ENCODE assay signal across 8 cellular contexts in genomic region chr5:139310715-139311186, GRCh38. TPM values are rescaled to one million over a fixed set of nuclear protein-coding genes. Genes with fewer than 3 reads are reported as not detected.
A peak's percentile ranks its signal among the peaks of the same experiment; 100 is the strongest.
DNase-seq lines count a peak whose midpoint lies in the region; ATAC-seq and TF ChIP-seq lines count a peak whose summit lies in the region.
"Not testable (repeated sequence)": the region's sequence is repeated elsewhere in the genome, so short reads cannot be mapped to it uniquely, and the experiment has no call there.

No MANE protein-coding gene starts in this region.

- in situ Hi-C loops in mammary epithelial cell (cut with MboI; ENCODE audit: low sequenced_read_pairs in 2 of 2) = not testable (repeated sequence)

- peaks cover 37% of the 10 kb centered on the region for H4K20me1 ChIP-seq in mammary epithelial cell (ENCODE audit: insufficient read depth, low read length)

- H3K27ac ChIP-seq in mammary epithelial cell (ENCODE audit: insufficient read depth, low read depth, low read length) = peak overlapping the region; percentile 58

- 68% methylated on average over 7 of the region's 9 CpGs for WGBS in mammary epithelial cell (ENCODE audit: low coverage, missing lambda C conversion rate)

- H3K79me2 ChIP-seq in mammary epithelial cell (ENCODE audit: insufficient read depth, low read length) = peaks cover 100% of the 10 kb centered on the region

- not testable (repeated sequence) for TF ChIP-seq CTCF in Calu3 (IDR thresholded peaks at IDR 0.05; ENCODE audit: unreplicated experiment); mammary epithelial cell (conservative IDR thresholded peaks at IDR 0.05 in 1 of 2, IDR thresholded peaks at IDR 0.05 in 1 of 2; ENCODE audit: extremely low read depth in 1 of 2, insufficient read depth in 1 of 2, low read depth in 1 of 2, low read length in 2 of 2)

- CTCF ChIA-PET in Calu3 (lab: Charles Lee) = interaction anchor here (0.6 to 1.7 kb wide), 6 partner anchors 9 to 83 kb away, joined by 3 to 6 read pairs (median 4); partner anchors contain the start of gene PAIP2
- CTCF ChIA-PET in mammary epithelial cell (lab: Charles Lee; ENCODE audit: low non-redundant PET) = not testable (repeated sequence)

- BruUV-seq in Calu3 (replicated peaks; lab: Mats Ljungman, UMichigan); mammary epithelial cell (replicated peaks; lab: Mats Ljungman, UMichigan): not testable (repeated sequence)

- not testable (repeated sequence) for H3K9me3 ChIP-seq in T-helper 17 cell (ENCODE audit: control insufficient read depth, low read length, poor library complexity, severe bottlenecking); mammary epithelial cell (replicated peaks; ENCODE audit: insufficient read depth, low read length)

- peaks cover 14% of the 10 kb centered on the region for H3K4me1 ChIP-seq in mammary epithelial cell (ENCODE audit: insufficient read depth, low read length)

- H3K27me3 ChIP-seq in mammary epithelial cell (ENCODE audit: insufficient read depth, low read length) = not testable (repeated sequence)

- intact Hi-C loops in Calu3 (cut with micrococcal nuclease; ENCODE audit: unreplicated experiment) = loop anchor here (1.0 to 2.0 kb wide), 2 partner anchors 8 to 16 kb away; no protein-coding TSS in a partner anchor
- intact Hi-C loops in activated T-helper 1 cell treated with anti-CD3 and anti-CD28 coated beads, Interleukin-12 subunit alpha, Interleukin-12 subunit beta, Interleukin-2, Interleukin-4 antibody, amounts not matched to agents 30 ng/mL and 10 ng/mL and 1 ng/mL, durations not matched to agents 14 hours and 24 hours and 36 hours (cut with micrococcal nuclease); mammary epithelial cell (cut with micrococcal nuclease): not testable (repeated sequence)

- not testable (repeated sequence) for H3K36me3 ChIP-seq in mammary epithelial cell (ENCODE audit: insufficient read depth, low read length)

- H3K9me3 Mint-ChIP-seq in Calu3 (ENCODE audit: low read depth, unreplicated experiment); activated T-helper 1 cell treated with anti-CD3 and anti-CD28 coated beads, Interleukin-12 subunit alpha, Interleukin-12 subunit beta, Interleukin-2, Interleukin-4 antibody, amounts not matched to agents 30 ng/mL and 10 ng/mL and 1 ng/mL, durations not matched to agents 14 hours and 24 hours and 36 hours; natural killer cell treated with Interleukin-12 subunit alpha and Interleukin-12 subunit beta and Interleukin-15 and Interleukin-18, amount 100 ng/mL, for 72 hours; stimulated activated memory B cell treated with anti-CD40 and anti-IgM and Interleukin-4, amounts not matched to agents 10 μg/mL and 1 μg/mL and 100 μg/mL, for 72 hours: not testable (repeated sequence)

- dilution Hi-C loops in mammary epithelial cell (cut with HindIII; ENCODE audit: low sequenced_read_pairs) = not testable (repeated sequence)

- peaks cover 58% of the 10 kb centered on the region for H3K4me1 Mint-ChIP-seq in Calu3 (ENCODE audit: low read depth, unreplicated experiment)
- H3K4me1 Mint-ChIP-seq in T-helper 17 cell = peaks cover 53% of the 10 kb centered on the region
- H3K4me1 Mint-ChIP-seq in activated T-helper 1 cell treated with anti-CD3 and anti-CD28 coated beads, Interleukin-12 subunit alpha, Interleukin-12 subunit beta, Interleukin-2, Interleukin-4 antibody, amounts not matched to agents 30 ng/mL and 10 ng/mL and 1 ng/mL, durations not matched to agents 14 hours and 24 hours and 36 hours (ENCODE audit: low read depth) = peaks cover 64% of the 10 kb centered on the region
- H3K4me1 Mint-ChIP-seq in natural killer cell treated with Interleukin-12 subunit alpha and Interleukin-12 subunit beta and Interleukin-15 and Interleukin-18, amount 100 ng/mL, for 72 hours (ENCODE audit: low read depth in 2 of 2) = peaks cover 48 to 57% of the 10 kb centered on the region in 2 donors
- H3K4me1 Mint-ChIP-seq in stimulated activated memory B cell treated with anti-CD40 and anti-IgM and Interleukin-4, amounts not matched to agents 10 μg/mL and 1 μg/mL and 100 μg/mL, for 72 hours = peaks cover 61% of the 10 kb centered on the region

- not testable (repeated sequence) for H3K4me2 ChIP-seq in mammary epithelial cell (ENCODE audit: insufficient read depth, low read depth, low read length)

- H3K27ac Mint-ChIP-seq in Calu3 (ENCODE audit: unreplicated experiment) = peak overlapping the region; percentile 63
- peak overlapping the region; percentile 56 for H3K27ac Mint-ChIP-seq in T-helper 17 cell
- peak overlapping the region; percentile 6 for H3K27ac Mint-ChIP-seq in activated T-helper 1 cell treated with anti-CD3 and anti-CD28 coated beads, Interleukin-12 subunit alpha, Interleukin-12 subunit beta, Interleukin-2, Interleukin-4 antibody, amounts not matched to agents 30 ng/mL and 10 ng/mL and 1 ng/mL, durations not matched to agents 14 hours and 24 hours and 36 hours
- H3K27ac Mint-ChIP-seq in natural killer cell treated with Interleukin-12 subunit alpha and Interleukin-12 subunit beta and Interleukin-15 and Interleukin-18, amount 100 ng/mL, for 72 hours = peak overlapping the region; percentile 9 to 79
- H3K27ac Mint-ChIP-seq in stimulated activated memory B cell treated with anti-CD40 and anti-IgM and Interleukin-4, amounts not matched to agents 10 μg/mL and 1 μg/mL and 100 μg/mL, for 72 hours = peak overlapping the region; percentile 40

- not testable (repeated sequence) for H3K4me3 ChIP-seq in mammary epithelial cell (replicated peaks in 1 of 3; ENCODE audit: insufficient read depth in 1 of 3, low read depth in 2 of 3, low read length in 3 of 3)

- H3K4me3 Mint-ChIP-seq in Calu3 (ENCODE audit: low read depth, unreplicated experiment) = peak overlapping the region; percentile 50
- H3K4me3 Mint-ChIP-seq in T-helper 17 cell = peak overlapping the region; percentile 74
- not testable (repeated sequence) for H3K4me3 Mint-ChIP-seq in activated T-helper 1 cell treated with anti-CD3 and anti-CD28 coated beads, Interleukin-12 subunit alpha, Interleukin-12 subunit beta, Interleukin-2, Interleukin-4 antibody, amounts not matched to agents 30 ng/mL and 10 ng/mL and 1 ng/mL, durations not matched to agents 14 hours and 24 hours and 36 hours
- peak overlapping the region; percentile 77 for H3K4me3 Mint-ChIP-seq in natural killer cell treated with Interleukin-12 subunit alpha and Interleukin-12 subunit beta and Interleukin-15 and Interleukin-18, amount 100 ng/mL, for 72 hours
- H3K4me3 Mint-ChIP-seq in stimulated activated memory B cell treated with anti-CD40 and anti-IgM and Interleukin-4, amounts not matched to agents 10 μg/mL and 1 μg/mL and 100 μg/mL, for 72 hours = peak overlapping the region; percentile 55

- H3K36me3 Mint-ChIP-seq in Calu3 (ENCODE audit: insufficient read depth, unreplicated experiment) = peaks cover 26% of the 10 kb centered on the region
- H3K36me3 Mint-ChIP-seq in T-helper 17 cell (ENCODE audit: low read depth); natural killer cell treated with Interleukin-12 subunit alpha and Interleukin-12 subunit beta and Interleukin-15 and Interleukin-18, amount 100 ng/mL, for 72 hours: not testable (repeated sequence)
- peaks cover 20% of the 10 kb centered on the region for H3K36me3 Mint-ChIP-seq in activated T-helper 1 cell treated with anti-CD3 and anti-CD28 coated beads, Interleukin-12 subunit alpha, Interleukin-12 subunit beta, Interleukin-2, Interleukin-4 antibody, amounts not matched to agents 30 ng/mL and 10 ng/mL and 1 ng/mL, durations not matched to agents 14 hours and 24 hours and 36 hours (ENCODE audit: low read depth)
- peaks cover 21% of the 10 kb centered on the region for H3K36me3 Mint-ChIP-seq in stimulated activated memory B cell treated with anti-CD40 and anti-IgM and Interleukin-4, amounts not matched to agents 10 μg/mL and 1 μg/mL and 100 μg/mL, for 72 hours

- H2AFZ ChIP-seq in mammary epithelial cell (ENCODE audit: low read depth, low read length) = not testable (repeated sequence)

- H3K9ac ChIP-seq in mammary epithelial cell (ENCODE audit: insufficient read depth, low read length) = peak overlapping the region; percentile 3

- DNase-seq in Calu3 (peak; percentile 77), M059J (ENCODE audit: low read depth) (peak; percentile 71), mammary epithelial cell (peak; percentile 73), glomerular visceral epithelial cell (ENCODE audit: extremely low spot score) (peak; percentile 80)
- DNase-seq in T-helper 17 cell; activated T-helper 1 cell treated with anti-CD3 and anti-CD28 coated beads, Interleukin-12 subunit alpha, Interleukin-12 subunit beta, Interleukin-2, Interleukin-4 antibody, amounts not matched to agents 30 ng/mL and 10 ng/mL and 1 ng/mL, durations not matched to agents 14 hours and 24 hours and 36 hours (ENCODE audit: low spot score); natural killer cell treated with Interleukin-12 subunit alpha and Interleukin-12 subunit beta and Interleukin-15 and Interleukin-18, amount 100 ng/mL, for 72 hours (ENCODE audit: low spot score): not testable (repeated sequence)

- ATAC-seq in T-helper 17 cell = peak; percentile 9
- peak; percentile 57 for ATAC-seq in natural killer cell treated with Interleukin-12 subunit alpha and Interleukin-12 subunit beta and Interleukin-15 and Interleukin-18, amount 100 ng/mL, for 72 hours
- ATAC-seq in stimulated activated memory B cell treated with anti-CD40 and anti-IgM and Interleukin-4, amounts not matched to agents 10 μg/mL and 1 μg/mL and 100 μg/mL, for 72 hours = not testable (repeated sequence)

- H3K27me3 Mint-ChIP-seq in Calu3 (ENCODE audit: unreplicated experiment); T-helper 17 cell; activated T-helper 1 cell treated with anti-CD3 and anti-CD28 coated beads, Interleukin-12 subunit alpha, Interleukin-12 subunit beta, Interleukin-2, Interleukin-4 antibody, amounts not matched to agents 30 ng/mL and 10 ng/mL and 1 ng/mL, durations not matched to agents 14 hours and 24 hours and 36 hours (ENCODE audit: insufficient read depth); natural killer cell treated with Interleukin-12 subunit alpha and Interleukin-12 subunit beta and Interleukin-15 and Interleukin-18, amount 100 ng/mL, for 72 hours; stimulated activated memory B cell treated with anti-CD40 and anti-IgM and Interleukin-4, amounts not matched to agents 10 μg/mL and 1 μg/mL and 100 μg/mL, for 72 hours: not testable (repeated sequence)

RNA-seq across cellular contexts. Expression of gene MATR3, which starts 17.2 kb away (rescaled TPM):
- total RNA-seq in Calu3 (2022) (228 and 230 TPM in 2 replicates), T-helper 17 cell (100 to 1,000 TPM; 318 to 325 TPM), mammary epithelial cell (100 to 1,000 TPM; 118 to 185 TPM)
- total RNA-seq in M059J (2014; rRNA removed; shearing (Covaris generic)) = 144 and 237 TPM in 2 replicates
- total RNA-seq in activated T-helper 1 cell treated with anti-CD3 and anti-CD28 coated beads, Interleukin-12 subunit alpha, Interleukin-12 subunit beta, Interleukin-2, Interleukin-4 antibody, amounts not matched to agents 30 ng/mL and 10 ng/mL and 1 ng/mL, durations not matched to agents 14 hours and 24 hours and 36 hours = 232 and 258 TPM in 2 replicates
- polyA plus RNA-seq in mammary epithelial cell = 62.8 TPM
- polyA minus RNA-seq in mammary epithelial cell = 219 TPM
- 100 to 1,000 TPM; 206 to 229 TPM for total RNA-seq in natural killer cell treated with Interleukin-12 subunit alpha and Interleukin-12 subunit beta and Interleukin-15 and Interleukin-18, amount 100 ng/mL, for 72 hours

RNA-seq across cellular contexts. Expression of gene PAIP2, which starts 30.9 kb away (rescaled TPM):
- 73.0 and 81.2 TPM in 2 replicates for total RNA-seq in Calu3 (2022)
- total RNA-seq in M059J (2014; rRNA removed; shearing (Covaris generic)) = 66.6 and 67.8 TPM in 2 replicates
- total RNA-seq in T-helper 17 cell = 100 to 1,000 TPM; 106 to 123 TPM
- total RNA-seq in activated T-helper 1 cell treated with anti-CD3 and anti-CD28 coated beads, Interleukin-12 subunit alpha, Interleukin-12 subunit beta, Interleukin-2, Interleukin-4 antibody, amounts not matched to agents 30 ng/mL and 10 ng/mL and 1 ng/mL, durations not matched to agents 14 hours and 24 hours and 36 hours = 88.4 and 97.3 TPM in 2 replicates
- 10 to 100 TPM; 38.0 to 43.6 TPM for total RNA-seq in mammary epithelial cell
- polyA plus RNA-seq in mammary epithelial cell = 37.5 TPM
- 22.4 TPM for polyA minus RNA-seq in mammary epithelial cell
- total RNA-seq in natural killer cell treated with Interleukin-12 subunit alpha and Interleukin-12 subunit beta and Interleukin-15 and Interleukin-18, amount 100 ng/mL, for 72 hours = 10 to 100 TPM; 38.1 to 77.5 TPM

Comparison
In these comparisons a context has a peak if more than half of its experiments do, and no peak if none do; other contexts are left out.
1. H3K27ac Mint-ChIP-seq: peak in every context shown above with its lines; median percentile 63 in Calu3; 56 in T-helper 17 cell; 44 in natural killer cell treated with Interleukin-12 subunit alpha and Interleukin-12 subunit beta and Interleukin-15 and Interleukin-18, amount 100 ng/mL, for 72 hours; 40 in stimulated activated memory B cell treated with anti-CD40 and anti-IgM and Interleukin-4, amounts not matched to agents 10 μg/mL and 1 μg/mL and 100 μg/mL, for 72 hours; 6 in activated T-helper 1 cell treated with anti-CD3 and anti-CD28 coated beads, Interleukin-12 subunit alpha, Interleukin-12 subunit beta, Interleukin-2, Interleukin-4 antibody, amounts not matched to agents 30 ng/mL and 10 ng/mL and 1 ng/mL, durations not matched to agents 14 hours and 24 hours and 36 hours.